In genomic region chr22:21624120-21624879, GRCh38 we compare ENCODE assay signal across 8 cellular contexts. TPM values are rescaled to one million over a fixed set of nuclear protein-coding genes. Genes with fewer than 3 reads are reported as not detected.
DNase-seq lines count a peak whose midpoint lies in the region; ATAC-seq, FAIRE-seq and TF ChIP-seq lines count a peak whose summit lies in the region.

No MANE protein-coding gene starts in this region.

- peak; percentile 32 for ATAC-seq in HepG2
- ATAC-seq in GM18519 (IDR thresholded peaks at IDR 0.05; ENCODE audit: low FRiP score, unreplicated experiment), result no peak

- no peaks in the 10 kb centered on the region for H3K9me3 ChIP-seq in GM23248 (ENCODE audit: low read depth)
- H3K9me3 ChIP-seq in HepG2 (ENCODE audit: low read length), result no peaks in the 10 kb centered on the region
- no peaks in the 10 kb centered on the region for H3K9me3 ChIP-seq in transverse colon

- peaks cover 22% of the 10 kb centered on the region for H3K36me3 Mint-ChIP-seq in brain

- peak; percentile 62 for DNase-seq in GM23248
- DNase-seq in RWPE1 (ENCODE audit: low spot score), result no peak
- no peak for DNase-seq in HepG2 (ENCODE audit: low spot score)
- peak; percentile 23 for DNase-seq in transverse colon
- no peak for DNase-seq in NCI-H2029 treated with DMSO at 0.1 percent for 48 hours (lab: John Stamatoyannopoulos, UW)
- DNase-seq in DMS114 treated with DMSO at 0.1 percent for 48 hours (lab: John Stamatoyannopoulos, UW; ENCODE audit: unreplicated experiment), result no peak

- H3K79me2 ChIP-seq in GM23248 (ENCODE audit: insufficient read depth) (peaks cover 87% of the 10 kb centered on the region), HepG2 (ENCODE audit: insufficient read depth, low read length) (peaks cover 20% of the 10 kb centered on the region)

- H3K4me1 Mint-ChIP-seq in brain, result peaks cover 59% of the 10 kb centered on the region

- H3K36me3 ChIP-seq in GM23248 (ENCODE audit: low read depth) (peaks cover 3% of the 10 kb centered on the region; the same call in 1 of the 2 replicates), HepG2 (replicated peaks in 1 of 2; ENCODE audit: control insufficient read depth in 1 of 2, insufficient read depth in 2 of 2, low read length in 2 of 2) (peaks cover 2 to 57% of the 10 kb centered on the region in 2 experiments; a peak in 4 of 5 replicates), transverse colon (peaks cover 0 to 3% (median 0%) of the 10 kb centered on the region in 4 donors)

- H3K27ac ChIP-seq in GM23248 (no peak overlapping the region), RWPE1 (peak overlapping the region; percentile 84), HepG2 (ENCODE audit: extremely low read length, insufficient read depth, low read length) (no peak overlapping the region), transverse colon (no peak overlapping the region)

- H3K4me2 ChIP-seq in GM23248 (ENCODE audit: unreplicated experiment) (no peak overlapping the region), HepG2 (ENCODE audit: low read depth, low read length) (no peak overlapping the region)

- TF ChIP-seq EP300 in HepG2 (IDR thresholded peaks at IDR 0.05; ENCODE audit: low read depth in 2 of 2, low read length in 2 of 2), result no peak
- no peak for TF ChIP-seq EP300 in HepG2 (CRISPR knock-in tag; IDR thresholded peaks at IDR 0.05; ENCODE audit: borderline replicate concordance)
- TF ChIP-seq EP300 in transverse colon (IDR thresholded peaks at IDR 0.05; ENCODE audit: low read depth), result no peak

- peak overlapping the region in 1 of 5 experiments; percentile 64 for H3K4me3 Mint-ChIP-seq in brain

- H3K9ac ChIP-seq in GM23248, result no peak overlapping the region
- H3K9ac ChIP-seq in HepG2 (ENCODE audit: insufficient read depth, low read depth, low read length), result no peak overlapping the region

- peaks cover 5% of the 10 kb centered on the region; the same call in 1 of the 2 replicates for H4K20me1 ChIP-seq in GM23248 (ENCODE audit: insufficient read depth)
- H4K20me1 ChIP-seq in HepG2 (ENCODE audit: insufficient read depth, low read length), result peaks cover 20% of the 10 kb centered on the region

- CTCF ChIA-PET in RWPE1 (lab: Yijun Ruan, JAX) (interaction anchor here (0.6 to 1.2 kb wide), 3 partner anchors 17 to 620 kb away, joined by 3 to 4 read pairs (median 4); partner anchors contain the start of gene SDF2L1), HepG2 (lab: Yijun Ruan, JAX; ENCODE audit: low intra/inter-chr PET ratio, low total read pairs) (interaction anchor here (1.1 to 2.4 kb wide), 2 partner anchors 18 to 22 kb away, joined by 5 to 11 read pairs; partner anchors contain the start of gene SDF2L1)

- H3K9me3 Mint-ChIP-seq in brain, result no peaks in the 10 kb centered on the region

- H3K27me3 Mint-ChIP-seq in brain, result peaks cover 2% of the 10 kb centered on the region

- H3K27me3 ChIP-seq in GM23248 (replicated peaks; ENCODE audit: insufficient read depth) (no peaks in the 10 kb centered on the region), HepG2 (ENCODE audit: control insufficient read depth in 1 of 2, insufficient read depth in 2 of 2, low read length in 2 of 2) (no peaks in the 10 kb centered on the region), transverse colon (no peaks in the 10 kb centered on the region)

- H2AFZ ChIP-seq in GM23248 (no peak overlapping the region), HepG2 (ENCODE audit: low read length) (no peak overlapping the region)

- intact Hi-C loops in HepG2 (cut with micrococcal nuclease; ENCODE audit: unreplicated experiment), result loop anchor here (2.0 kb wide), 1 partner anchor 19 kb away; the partner anchor contains the start of gene SDF2L1
- intact Hi-C loops in transverse colon (cut with DNase I; ENCODE audit: low total_unique reads), result no loop called here

- no TSS peak for BruUV-seq in HepG2 (replicated peaks; lab: Mats Ljungman, UMichigan)

- H3K4me3 ChIP-seq in GM23248 (no peak overlapping the region), HepG2 (replicated peaks in 1 of 3; ENCODE audit: insufficient read depth in 1 of 3, low read depth in 2 of 3, low read length in 3 of 3) (no peak overlapping the region), transverse colon (no peak overlapping the region)

- POLR2A ChIA-PET in RWPE1 (lab: Yijun Ruan, JAX; ENCODE audit: low non-redundant PET) (no interaction called here), HepG2 (lab: Yijun Ruan, JAX) (interaction anchor here (1.0 kb wide), 1 partner anchor 18 kb away, joined by 3 read pairs; no protein-coding TSS in a partner anchor)

- no peaks in the 10 kb centered on the region for H3K9me2 ChIP-seq in GM23248 (ENCODE audit: insufficient read depth)

- 39 to 40% methylated on average over 8 of the region's 8 CpGs for WGBS in GM23248 (ENCODE audit: low coverage in 1 of 2, low lambda C conversion rate in 2 of 2, missing lambda C conversion rate in 2 of 2), 2 experiments
- WGBS in HepG2 (ENCODE audit: low lambda C conversion rate), result 67% methylated on average over 7 of the region's 8 CpGs
- 66% methylated on average over 8 of the region's 8 CpGs; no CpG with 5 or more reads in 1 of the 2 donors for WGBS in transverse colon (ENCODE audit: low coverage in 1 of 2), 2 donors

- H3K4me1 ChIP-seq in GM23248 (ENCODE audit: insufficient read depth), result peaks cover 5% of the 10 kb centered on the region; the same call in 1 of the 2 replicates
- H3K4me1 ChIP-seq in HepG2 (ENCODE audit: insufficient read depth, low read length), result peaks cover 16% of the 10 kb centered on the region
- peaks cover 6 to 37% (median 18%) of the 10 kb centered on the region in 4 donors for H3K4me1 ChIP-seq in transverse colon

- peak overlapping the region; percentile 20 to 95 (median 78) for H3K27ac Mint-ChIP-seq in brain

- in situ Hi-C loops in GM23248 (cut with MboI), result no loop called here
- in situ Hi-C loops in HepG2 (cut with HindIII; ENCODE audit: extremely low pct_ligation_motif_present, low pct_unique_long_range_greater_than_20kb), result no loop called here
- in situ Hi-C loops in transverse colon (cut with MboI; ENCODE audit: low pct_ligation_motif_present in 1 of 4, low pct_unique_long_range_greater_than_20kb in 1 of 4, low sequenced_read_pairs in 3 of 4), result no loop called here

- TF ChIP-seq CTCF in RWPE1 (conservative IDR thresholded peaks at IDR 0.05; ENCODE audit: low read depth) (peak; percentile 49), brain (conservative IDR thresholded peaks at IDR 0.05) (peak; percentile 28 to 54), HepG2 (CRISPR knock-in tag; IDR thresholded peaks at IDR 0.05) (peak; percentile 64), transverse colon (IDR thresholded peaks at IDR 0.05) (peak in 4 of 5 experiments; percentile 10 to 27 (median 18))

- FAIRE-seq in HepG2 (lab: Jason Lieb, UNC), result no peak

- no peak for TF ChIP-seq POLR2A in HepG2 (IDR thresholded peaks at IDR 0.05; ENCODE audit: insufficient read depth in 1 of 2, low read depth in 2 of 2, low read length in 2 of 2)
- TF ChIP-seq POLR2A in transverse colon (IDR thresholded peaks at IDR 0.05), result peak; percentile 5

- no peak for TF ChIP-seq RAD21 in HepG2 (CRISPR knock-in tag; IDR thresholded peaks at IDR 0.05)

- H3F3A ChIP-seq in GM23248 (ENCODE audit: insufficient read depth), result peaks cover 26% of the 10 kb centered on the region

RNA-seq across cellular contexts. Expression of gene YDJC, which starts 5.5 kb away (rescaled TPM):
- 27.1 and 31.5 TPM in 2 replicates for total RNA-seq in GM23248 (2014; rRNA removed; shearing (Covaris generic))
- polyA plus RNA-seq in GM23248 (2016; fragmentation: Nextera tagmentation; extraction: Ambion mirVana), result 20.0 and 25.1 TPM in 2 replicates
- polyA plus RNA-seq in brain (ENCODE audit: insufficient read depth, low read depth, low replicate concordance), result 16.1 TPM
- 27.0 and 32.0 TPM in 2 replicates for total RNA-seq in HepG2 (2016; rRNA removed; fragmentation: Illumina TruSeq; extraction: Trizol)
- total RNA-seq in HepG2 (2016; cell fraction: cytosol; rRNA removed; fragmentation: Illumina TruSeq; extraction: Trizol; ENCODE audit: low read depth), result 18.2 and 18.6 TPM in 2 replicates
- 28.2 and 30.6 TPM in 2 replicates for total RNA-seq in HepG2 (2016; cell fraction: insoluble cytoplasmic fraction; rRNA removed; fragmentation: Illumina TruSeq; extraction: Trizol)
- 30.4 and 39.2 TPM in 2 replicates for total RNA-seq in HepG2 (2016; cell fraction: membrane; rRNA removed; fragmentation: Illumina TruSeq; extraction: Trizol)
- total RNA-seq in HepG2 (2016; cell fraction: nucleus; rRNA removed; fragmentation: Illumina TruSeq; extraction: Trizol), result 14.3 and 16.0 TPM in 2 replicates
- 15.3 and 19.9 TPM in 2 replicates for polyA plus RNA-seq in HepG2 (2011; rRNA removed)
- polyA plus RNA-seq in HepG2 (2011; cell fraction: cytosol; rRNA removed), result 15.7 and 30.3 TPM in 2 replicates
- polyA plus RNA-seq in HepG2 (2011; cell fraction: nucleus; rRNA removed), result 42.4 and 43.1 TPM in 2 replicates
- 10.8 and 14.7 TPM in 2 replicates for polyA plus RNA-seq in HepG2 (2012)
- 20.1 and 25.1 TPM in 2 replicates for polyA plus RNA-seq in HepG2 (2016; cell fraction: cytosol; fragmentation: Illumina TruSeq; extraction: Trizol; ENCODE audit: low read depth)
- polyA plus RNA-seq in HepG2 (2016; cell fraction: insoluble cytoplasmic fraction; fragmentation: Illumina TruSeq; extraction: Trizol; ENCODE audit: low read depth), result 30.6 and 33.5 TPM in 2 replicates
- 32.1 and 32.9 TPM in 2 replicates for polyA plus RNA-seq in HepG2 (2016; cell fraction: membrane; fragmentation: Illumina TruSeq; extraction: Trizol; ENCODE audit: low read depth)
- polyA plus RNA-seq in HepG2 (2016; cell fraction: nucleus; fragmentation: Illumina TruSeq; extraction: Trizol; ENCODE audit: insufficient read depth, low read depth), result 31.4 and 34.1 TPM in 2 replicates
- 24.6 and 29.4 TPM in 2 replicates for polyA minus RNA-seq in HepG2 (2011; rRNA and poly(A)+ RNA removed; ENCODE audit: low replicate concordance)
- 8.5 and 10.8 TPM in 2 replicates for polyA minus RNA-seq in HepG2 (2011; cell fraction: cytosol; rRNA and poly(A)+ RNA removed)
- polyA minus RNA-seq in HepG2 (2011; cell fraction: nucleus; rRNA and poly(A)+ RNA removed), result 11.7 and 13.1 TPM in 2 replicates
- total RNA-seq in transverse colon, result 100 to 1,000 TPM in 1 of 4 donors, 10 to 100 TPM in 3; 43.3 to 112 (median 69.5) TPM

RNA-seq across cellular contexts. Expression of gene CCDC116, which starts 8.3 kb away (rescaled TPM):
- 0.54 TPM in 1 of 2 replicates, not detected in the other for total RNA-seq in GM23248 (2014; rRNA removed; shearing (Covaris generic))
- 0.10 TPM in 1 of 2 replicates, not detected in the other for polyA plus RNA-seq in GM23248 (2016; fragmentation: Nextera tagmentation; extraction: Ambion mirVana)
- polyA plus RNA-seq in brain (ENCODE audit: insufficient read depth, low read depth, low replicate concordance), result 0.24 TPM
- total RNA-seq in HepG2 (2016; rRNA removed; fragmentation: Illumina TruSeq; extraction: Trizol), result 0.33 TPM in 1 of 2 replicates, not detected in the other
- 0.09 TPM in 1 of 2 replicates, not detected in the other for total RNA-seq in HepG2 (2016; cell fraction: cytosol; rRNA removed; fragmentation: Illumina TruSeq; extraction: Trizol; ENCODE audit: low read depth)
- 0.13 and 0.15 TPM in 2 replicates for total RNA-seq in HepG2 (2016; cell fraction: insoluble cytoplasmic fraction; rRNA removed; fragmentation: Illumina TruSeq; extraction: Trizol)
- 0.28 TPM in 1 of 2 replicates, not detected in the other for total RNA-seq in HepG2 (2016; cell fraction: membrane; rRNA removed; fragmentation: Illumina TruSeq; extraction: Trizol)
- 0.19 and 0.28 TPM in 2 replicates for total RNA-seq in HepG2 (2016; cell fraction: nucleus; rRNA removed; fragmentation: Illumina TruSeq; extraction: Trizol)
- polyA plus RNA-seq in HepG2 (2011; rRNA removed), result 0.05 and 0.15 TPM in 2 replicates
- polyA plus RNA-seq in HepG2 (2011; cell fraction: cytosol; rRNA removed), result 0.04 and 0.13 TPM in 2 replicates
- 0.78 and 0.79 TPM in 2 replicates for polyA plus RNA-seq in HepG2 (2011; cell fraction: nucleus; rRNA removed)
- 0.05 and 0.15 TPM in 2 replicates for polyA plus RNA-seq in HepG2 (2012)
- 0.05 and 0.07 TPM in 2 replicates for polyA plus RNA-seq in HepG2 (2016; cell fraction: cytosol; fragmentation: Illumina TruSeq; extraction: Trizol; ENCODE audit: low read depth)
- polyA plus RNA-seq in HepG2 (2016; cell fraction: insoluble cytoplasmic fraction; fragmentation: Illumina TruSeq; extraction: Trizol; ENCODE audit: low read depth), result 0.17 TPM in 1 of 2 replicates, not detected in the other
- polyA plus RNA-seq in HepG2 (2016; cell fraction: membrane; fragmentation: Illumina TruSeq; extraction: Trizol; ENCODE audit: low read depth), result 0.16 TPM in 1 of 2 replicates, not detected in the other
- polyA plus RNA-seq in HepG2 (2016; cell fraction: nucleus; fragmentation: Illumina TruSeq; extraction: Trizol; ENCODE audit: insufficient read depth, low read depth), result 0.64 and 0.97 TPM in 2 replicates
- polyA minus RNA-seq in HepG2 (2011; rRNA and poly(A)+ RNA removed; ENCODE audit: low replicate concordance), result 0.07 and 0.12 TPM in 2 replicates
- not detected in 2 replicates for polyA minus RNA-seq in HepG2 (2011; cell fraction: cytosol; rRNA and poly(A)+ RNA removed)
- 0.39 and 0.50 TPM in 2 replicates for polyA minus RNA-seq in HepG2 (2011; cell fraction: nucleus; rRNA and poly(A)+ RNA removed)
- total RNA-seq in transverse colon, result 10 to 100 TPM in 1 of 4 donors, under 1 TPM in 1, not detected in 2; 0.27 to 15.7 TPM

RNA-seq across cellular contexts. Expression of gene SDF2L1, which starts 17.8 kb away (rescaled TPM):
- 28.8 and 33.9 TPM in 2 replicates for total RNA-seq in GM23248 (2014; rRNA removed; shearing (Covaris generic))
- polyA plus RNA-seq in GM23248 (2016; fragmentation: Nextera tagmentation; extraction: Ambion mirVana) (37.2 and 38.7 TPM in 2 replicates), brain (ENCODE audit: insufficient read depth, low read depth, low replicate concordance) (19.1 TPM), HepG2 (2011; rRNA removed) (16.6 and 18.0 TPM in 2 replicates)
- total RNA-seq in HepG2 (2016; rRNA removed; fragmentation: Illumina TruSeq; extraction: Trizol) (39.7 and 57.4 TPM in 2 replicates), transverse colon (10 to 100 TPM in 3 of 4 donors, not detected in 1; 34.0 to 55.7 (median 39.5) TPM)
- 33.2 and 40.3 TPM in 2 replicates for total RNA-seq in HepG2 (2016; cell fraction: cytosol; rRNA removed; fragmentation: Illumina TruSeq; extraction: Trizol; ENCODE audit: low read depth)
- total RNA-seq in HepG2 (2016; cell fraction: insoluble cytoplasmic fraction; rRNA removed; fragmentation: Illumina TruSeq; extraction: Trizol), result 40.0 and 62.7 TPM in 2 replicates
- 45.7 and 54.6 TPM in 2 replicates for total RNA-seq in HepG2 (2016; cell fraction: membrane; rRNA removed; fragmentation: Illumina TruSeq; extraction: Trizol)
- 34.2 and 40.4 TPM in 2 replicates for total RNA-seq in HepG2 (2016; cell fraction: nucleus; rRNA removed; fragmentation: Illumina TruSeq; extraction: Trizol)
- polyA plus RNA-seq in HepG2 (2011; cell fraction: cytosol; rRNA removed), result 15.2 and 26.9 TPM in 2 replicates
- polyA plus RNA-seq in HepG2 (2011; cell fraction: nucleus; rRNA removed), result 10.9 and 11.0 TPM in 2 replicates
- 13.3 and 21.0 TPM in 2 replicates for polyA plus RNA-seq in HepG2 (2012)
- polyA plus RNA-seq in HepG2 (2016; cell fraction: cytosol; fragmentation: Illumina TruSeq; extraction: Trizol; ENCODE audit: low read depth), result 42.3 and 50.0 TPM in 2 replicates
- polyA plus RNA-seq in HepG2 (2016; cell fraction: insoluble cytoplasmic fraction; fragmentation: Illumina TruSeq; extraction: Trizol; ENCODE audit: low read depth), result 46.2 TPM in 2 replicates
- 43.9 and 48.5 TPM in 2 replicates for polyA plus RNA-seq in HepG2 (2016; cell fraction: membrane; fragmentation: Illumina TruSeq; extraction: Trizol; ENCODE audit: low read depth)
- 73.9 and 89.3 TPM in 2 replicates for polyA plus RNA-seq in HepG2 (2016; cell fraction: nucleus; fragmentation: Illumina TruSeq; extraction: Trizol; ENCODE audit: insufficient read depth, low read depth)
- polyA minus RNA-seq in HepG2 (2011; rRNA and poly(A)+ RNA removed; ENCODE audit: low replicate concordance), result 24.5 and 32.2 TPM in 2 replicates
- polyA minus RNA-seq in HepG2 (2011; cell fraction: cytosol; rRNA and poly(A)+ RNA removed), result 8.3 and 14.1 TPM in 2 replicates
- 2.6 and 5.5 TPM in 2 replicates for polyA minus RNA-seq in HepG2 (2011; cell fraction: nucleus; rRNA and poly(A)+ RNA removed)

RNA-seq across cellular contexts. Expression of gene PPIL2, which starts 41.5 kb away (rescaled TPM):
- 22.3 and 23.7 TPM in 2 replicates for total RNA-seq in GM23248 (2014; rRNA removed; shearing (Covaris generic))
- polyA plus RNA-seq in GM23248 (2016; fragmentation: Nextera tagmentation; extraction: Ambion mirVana), result 26.1 TPM in 2 replicates
- 25.8 TPM for polyA plus RNA-seq in brain (ENCODE audit: insufficient read depth, low read depth, low replicate concordance)
- total RNA-seq in HepG2 (2016; rRNA removed; fragmentation: Illumina TruSeq; extraction: Trizol), result 31.6 and 31.9 TPM in 2 replicates
- total RNA-seq in HepG2 (2016; cell fraction: cytosol; rRNA removed; fragmentation: Illumina TruSeq; extraction: Trizol; ENCODE audit: low read depth), result 9.2 and 10.5 TPM in 2 replicates
- 23.6 and 33.0 TPM in 2 replicates for total RNA-seq in HepG2 (2016; cell fraction: insoluble cytoplasmic fraction; rRNA removed; fragmentation: Illumina TruSeq; extraction: Trizol)
- 9.1 and 9.4 TPM in 2 replicates for total RNA-seq in HepG2 (2016; cell fraction: membrane; rRNA removed; fragmentation: Illumina TruSeq; extraction: Trizol)
- 42.7 and 45.7 TPM in 2 replicates for total RNA-seq in HepG2 (2016; cell fraction: nucleus; rRNA removed; fragmentation: Illumina TruSeq; extraction: Trizol)
- 56.1 and 59.4 TPM in 2 replicates for polyA plus RNA-seq in HepG2 (2011; rRNA removed)
- polyA plus RNA-seq in HepG2 (2011; cell fraction: cytosol; rRNA removed), result 22.8 and 28.5 TPM in 2 replicates
- polyA plus RNA-seq in HepG2 (2011; cell fraction: nucleus; rRNA removed), result 197 and 240 TPM in 2 replicates
- 26.0 and 29.4 TPM in 2 replicates for polyA plus RNA-seq in HepG2 (2012)
- 2.5 and 3.3 TPM in 2 replicates for polyA plus RNA-seq in HepG2 (2016; cell fraction: cytosol; fragmentation: Illumina TruSeq; extraction: Trizol; ENCODE audit: low read depth)
- 30.7 and 39.2 TPM in 2 replicates for polyA plus RNA-seq in HepG2 (2016; cell fraction: insoluble cytoplasmic fraction; fragmentation: Illumina TruSeq; extraction: Trizol; ENCODE audit: low read depth)
- polyA plus RNA-seq in HepG2 (2016; cell fraction: membrane; fragmentation: Illumina TruSeq; extraction: Trizol; ENCODE audit: low read depth), result 6.2 and 7.6 TPM in 2 replicates
- polyA plus RNA-seq in HepG2 (2016; cell fraction: nucleus; fragmentation: Illumina TruSeq; extraction: Trizol; ENCODE audit: insufficient read depth, low read depth), result 66.3 and 80.1 TPM in 2 replicates
- polyA minus RNA-seq in HepG2 (2011; rRNA and poly(A)+ RNA removed; ENCODE audit: low replicate concordance), result 22.5 and 39.0 TPM in 2 replicates
- polyA minus RNA-seq in HepG2 (2011; cell fraction: cytosol; rRNA and poly(A)+ RNA removed), result 15.4 and 16.6 TPM in 2 replicates
- polyA minus RNA-seq in HepG2 (2011; cell fraction: nucleus; rRNA and poly(A)+ RNA removed), result 108 and 114 TPM in 2 replicates
- 10 to 100 TPM; 36.2 to 93.1 (median 60.1) TPM for total RNA-seq in transverse colon

RNA-seq across cellular contexts. Expression of gene UBE2L3, which starts 56.8 kb away (rescaled TPM):
- total RNA-seq in GM23248 (2014; rRNA removed; shearing (Covaris generic)), result 41.9 and 57.2 TPM in 2 replicates
- polyA plus RNA-seq in GM23248 (2016; fragmentation: Nextera tagmentation; extraction: Ambion mirVana) (115 TPM in 2 replicates), brain (ENCODE audit: insufficient read depth, low read depth, low replicate concordance) (89.0 TPM), HepG2 (2011; rRNA removed) (28.4 and 30.2 TPM in 2 replicates)
- total RNA-seq in HepG2 (2016; rRNA removed; fragmentation: Illumina TruSeq; extraction: Trizol) (58.1 and 74.0 TPM in 2 replicates), transverse colon (10 to 100 TPM; 21.9 to 48.7 (median 33.5) TPM)
- 18.9 and 21.0 TPM in 2 replicates for total RNA-seq in HepG2 (2016; cell fraction: cytosol; rRNA removed; fragmentation: Illumina TruSeq; extraction: Trizol; ENCODE audit: low read depth)
- 54.7 and 71.2 TPM in 2 replicates for total RNA-seq in HepG2 (2016; cell fraction: insoluble cytoplasmic fraction; rRNA removed; fragmentation: Illumina TruSeq; extraction: Trizol)
- 28.3 and 30.3 TPM in 2 replicates for total RNA-seq in HepG2 (2016; cell fraction: membrane; rRNA removed; fragmentation: Illumina TruSeq; extraction: Trizol)
- total RNA-seq in HepG2 (2016; cell fraction: nucleus; rRNA removed; fragmentation: Illumina TruSeq; extraction: Trizol), result 19.5 and 20.6 TPM in 2 replicates
- polyA plus RNA-seq in HepG2 (2011; cell fraction: cytosol; rRNA removed), result 23.5 and 29.7 TPM in 2 replicates
- polyA plus RNA-seq in HepG2 (2011; cell fraction: nucleus; rRNA removed), result 6.3 and 8.9 TPM in 2 replicates
- polyA plus RNA-seq in HepG2 (2012), result 34.6 and 41.4 TPM in 2 replicates
- polyA plus RNA-seq in HepG2 (2016; cell fraction: cytosol; fragmentation: Illumina TruSeq; extraction: Trizol; ENCODE audit: low read depth), result 22.0 and 22.8 TPM in 2 replicates
- polyA plus RNA-seq in HepG2 (2016; cell fraction: insoluble cytoplasmic fraction; fragmentation: Illumina TruSeq; extraction: Trizol; ENCODE audit: low read depth), result 108 and 112 TPM in 2 replicates
- 30.8 and 30.9 TPM in 2 replicates for polyA plus RNA-seq in HepG2 (2016; cell fraction: membrane; fragmentation: Illumina TruSeq; extraction: Trizol; ENCODE audit: low read depth)
- 38.8 and 39.3 TPM in 2 replicates for polyA plus RNA-seq in HepG2 (2016; cell fraction: nucleus; fragmentation: Illumina TruSeq; extraction: Trizol; ENCODE audit: insufficient read depth, low read depth)
- polyA minus RNA-seq in HepG2 (2011; rRNA and poly(A)+ RNA removed; ENCODE audit: low replicate concordance), result 22.7 and 33.2 TPM in 2 replicates
- 16.1 and 16.5 TPM in 2 replicates for polyA minus RNA-seq in HepG2 (2011; cell fraction: cytosol; rRNA and poly(A)+ RNA removed)
- polyA minus RNA-seq in HepG2 (2011; cell fraction: nucleus; rRNA and poly(A)+ RNA removed), result 8.5 and 11.7 TPM in 2 replicates

Comparison
In these comparisons a context has a peak if more than half of its experiments do, and no peak if none do; other contexts are left out.
1. DNase-seq: peak in GM23248 (single experiment) and transverse colon (single experiment); none in RWPE1 (single experiment), HepG2 (single experiment), NCI-H2029 treated with DMSO at 0.1 percent for 48 hours (single experiment) and DMS114 treated with DMSO at 0.1 percent for 48 hours (single experiment).
2. Peak in every context shown above with its lines, with median percentiles within 50 percentile points of each other: CTCF ChIP-seq.